In genomic region chr10:110931769-110932381, GRCh38 we compare ENCODE assay signal across 1 cellular context.
TF ChIP-seq lines count a peak whose summit lies in the region.

No MANE protein-coding gene starts in this region.

TF ChIP-seq in GM12878, 131 proteins besides CTCF, POLR2A, EP300 and RAD21:
- TF ChIP-seq MTA2 (IDR thresholded peaks at IDR 0.05; ENCODE audit: low read depth) = no peak
- no peak for TF ChIP-seq SUPT20H (IDR thresholded peaks at IDR 0.05; ENCODE audit: borderline replicate concordance, control insufficient read depth, low read depth, low read length)
- TF ChIP-seq ZBTB40 (IDR thresholded peaks at IDR 0.05; ENCODE audit: borderline replicate concordance) = no peak
- TF ChIP-seq BCL3 (IDR thresholded peaks at IDR 0.05; ENCODE audit: borderline replicate concordance, insufficient read depth, low read depth, low read length, poor library complexity, severe bottlenecking) = no peak
- no peak for TF ChIP-seq JUNB (IDR thresholded peaks at IDR 0.05)
- no peak for TF ChIP-seq CHD1 (IDR thresholded peaks at IDR 0.05; ENCODE audit: low read depth, low read length)
- no peak for TF ChIP-seq MXI1 (IDR thresholded peaks at IDR 0.05; ENCODE audit: low read depth, low read length)
- no peak for TF ChIP-seq SREBF2 (IDR thresholded peaks at IDR 0.05; ENCODE audit: low read length)
- no peak for TF ChIP-seq NFIC (IDR thresholded peaks at IDR 0.05; ENCODE audit: low read depth, low read length)
- no peak for TF ChIP-seq MYC (IDR thresholded peaks at IDR 0.05; ENCODE audit: insufficient read depth, insufficient read length, insufficient replicate concordance, low read length, severe bottlenecking)
- TF ChIP-seq MYB (IDR thresholded peaks at IDR 0.05; ENCODE audit: borderline replicate concordance, low read depth, low read length) = no peak
- no peak for TF ChIP-seq USF1 (IDR thresholded peaks at IDR 0.05; ENCODE audit: borderline replicate concordance, extremely low read length, insufficient read depth, low read depth, low read length)
- TF ChIP-seq E2F8 (IDR thresholded peaks at IDR 0.05; ENCODE audit: low read depth, partially characterized antibody) = no peak
- no peak for TF ChIP-seq RBBP5 (conservative IDR thresholded peaks at IDR 0.05)
- no peak for TF ChIP-seq PRDM15 (CRISPR knock-in tag; IDR thresholded peaks at IDR 0.05)
- no peak for TF ChIP-seq ZNF687 (IDR thresholded peaks at IDR 0.05)
- TF ChIP-seq ATF7 (IDR thresholded peaks at IDR 0.05; ENCODE audit: low read depth) = no peak
